ENCODE assay signal across 8 cellular contexts in genomic region chr19:14136509-14137281, GRCh38. TPM values are rescaled to one million over a fixed set of nuclear protein-coding genes. Genes with fewer than 3 reads are reported as not detected.
DNase-seq lines count a peak whose midpoint lies in the region; ATAC-seq and TF ChIP-seq lines count a peak whose summit lies in the region.

Gene ASF1B, minus strand, starts transcription at chr19:14136589. Its CDS starts 133 bp downstream, at chr19:14136456.

- WGBS in liver: under 1% methylated on average over 78 of the region's 78 CpGs

- H3K9ac ChIP-seq in liver (ENCODE audit: low read depth in 1 of 2, low read length in 2 of 2): peak within 1 kb of the TSS; percentile 61 to 74

- no peaks in the 10 kb centered on the region for H3K9me3 ChIP-seq in CD8-positive, alpha-beta T cell (ENCODE audit: low read length)
- H3K9me3 ChIP-seq in liver (ENCODE audit: control insufficient read depth in 4 of 4, low read length in 3 of 4): no peaks in the 10 kb centered on the region

- POLR2A ChIA-PET in CD8-positive, alpha-beta T cell (lab: Charles Lee): interaction anchor here (0.6 to 2.9 kb wide), 31 partner anchors 11 to 381 kb away, joined by 3 to 20 read pairs (median 4); partner anchors contain the start of genes ADGRE5, ADGRL1, DCAF15 and DDX39A
- POLR2A ChIA-PET in activated CD4-positive, alpha-beta memory T cell treated with anti-CD3 and anti-CD28 coated beads for 36 hours (lab: Charles Lee): interaction anchor here (0.7 to 1.7 kb wide), 12 partner anchors 11 to 281 kb away, joined by 3 to 7 read pairs (median 5); partner anchors contain the start of genes ADGRE5, DDX39A, MISP3 and PRKACA

- H3K36me3 ChIP-seq in CD8-positive, alpha-beta T cell (ENCODE audit: insufficient read depth, low read length): no peaks in the 10 kb centered on the region
- H3K36me3 ChIP-seq in liver (ENCODE audit: control insufficient read depth in 4 of 4, insufficient read depth in 3 of 4, low read depth in 1 of 4, low read length in 3 of 4): no peaks in the 10 kb centered on the region

- peak within 1 kb of the TSS; percentile 73 for H3K27ac ChIP-seq in CD8-positive, alpha-beta T cell (ENCODE audit: low read depth, low read length)
- H3K27ac ChIP-seq in dorsolateral prefrontal cortex: peak within 1 kb of the TSS in 58 of 59 donors; percentile 40 to 96 (median 88)
- H3K27ac ChIP-seq in liver (ENCODE audit: low read depth in 1 of 2, low read length in 2 of 2): peak within 1 kb of the TSS; percentile 93 to 99

- peaks cover 10% of the 10 kb centered on the region for H3K36me3 Mint-ChIP-seq in CD8-positive, alpha-beta T cell
- peaks cover 12% of the 10 kb centered on the region for H3K36me3 Mint-ChIP-seq in activated CD4-positive, alpha-beta memory T cell treated with anti-CD3 and anti-CD28 coated beads for 36 hours

- peak; percentile 68 for TF ChIP-seq CTCF in CD8-positive, alpha-beta T cell (IDR thresholded peaks at IDR 0.05)
- TF ChIP-seq CTCF in dorsolateral prefrontal cortex (IDR thresholded peaks at IDR 0.05 in 54 of 56, conservative IDR thresholded peaks at IDR 0.05 in 2 of 56; ENCODE audit: low read depth in 1 of 56, partially characterized antibody in 56 of 56) (peak; percentile 88 to 100 (median 98)), liver (IDR thresholded peaks at IDR 0.05; ENCODE audit: low read depth, low read length, missing input control) (peak; percentile 95)

- H3K4me1 Mint-ChIP-seq in CD8-positive, alpha-beta T cell (ENCODE audit: low read depth): peaks cover 33% of the 10 kb centered on the region
- H3K4me1 Mint-ChIP-seq in activated CD4-positive, alpha-beta memory T cell treated with anti-CD3 and anti-CD28 coated beads for 36 hours (ENCODE audit: low read depth): peaks cover 33% of the 10 kb centered on the region

- H3K27ac Mint-ChIP-seq in CD8-positive, alpha-beta T cell: peak within 1 kb of the TSS; percentile 94
- peak within 1 kb of the TSS; percentile 94 for H3K27ac Mint-ChIP-seq in activated CD4-positive, alpha-beta memory T cell treated with anti-CD3 and anti-CD28 coated beads for 36 hours

- H3K9me3 Mint-ChIP-seq in CD8-positive, alpha-beta T cell: no peaks in the 10 kb centered on the region
- H3K9me3 Mint-ChIP-seq in activated CD4-positive, alpha-beta memory T cell treated with anti-CD3 and anti-CD28 coated beads for 36 hours: no peaks in the 10 kb centered on the region

- H3K27me3 Mint-ChIP-seq in CD8-positive, alpha-beta T cell (ENCODE audit: low read depth): no peaks in the 10 kb centered on the region
- no peaks in the 10 kb centered on the region for H3K27me3 Mint-ChIP-seq in activated CD4-positive, alpha-beta memory T cell treated with anti-CD3 and anti-CD28 coated beads for 36 hours

- peak within 1 kb of the TSS; percentile 91 for H3K4me3 Mint-ChIP-seq in CD8-positive, alpha-beta T cell
- peak within 1 kb of the TSS; percentile 81 for H3K4me3 Mint-ChIP-seq in activated CD4-positive, alpha-beta memory T cell treated with anti-CD3 and anti-CD28 coated beads for 36 hours

- intact Hi-C loops in CD8-positive, alpha-beta T cell (cut with DNase I, micrococcal nuclease): loop anchor here (1.0 to 5.0 kb wide), 22 partner anchors 13 to 392 kb away; partner anchors contain the start of genes PRKACA (in 2 of the 2), RFX1 (in 2 of the 2), ADGRL1 (in 1 of the 2) and DDX39A (in 1 of the 2)
- intact Hi-C loops in activated CD4-positive, alpha-beta memory T cell treated with anti-CD3 and anti-CD28 coated beads for 36 hours (cut with micrococcal nuclease): loop anchor here (1.0 to 5.0 kb wide), 9 partner anchors 19 to 350 kb away; partner anchors contain the start of genes DDX39A and PRKACA
- intact Hi-C loops in dorsolateral prefrontal cortex (cut with DNase I): loop anchor here (1.0 to 5.0 kb wide), 5 partner anchors 18 to 436 kb away; partner anchors contain the start of gene NDUFB7 (in 1 of the 2)

- peaks cover 17% of the 10 kb centered on the region for H3K4me1 ChIP-seq in CD8-positive, alpha-beta T cell (ENCODE audit: insufficient read depth, low read length)
- H3K4me1 ChIP-seq in liver (ENCODE audit: control insufficient read depth in 4 of 4, insufficient read depth in 4 of 4, low read length in 3 of 4): peaks cover 3 to 14% (median 6%) of the 10 kb centered on the region in 4 donors

- TF ChIP-seq RAD21 in liver (IDR thresholded peaks at IDR 0.05): peak; percentile 83 to 95

- no peaks in the 10 kb centered on the region for H3K27me3 ChIP-seq in CD8-positive, alpha-beta T cell (ENCODE audit: insufficient read depth, low read length)
- H3K27me3 ChIP-seq in dorsolateral prefrontal cortex (no peaks in the 10 kb centered on the region), liver (ENCODE audit: control insufficient read depth in 4 of 4, insufficient read depth in 4 of 4, low read length in 3 of 4) (no peaks in the 10 kb centered on the region)

- peak; percentile 80 for ATAC-seq in CD8-positive, alpha-beta T cell
- peak; percentile 76 for ATAC-seq in GM19452 (IDR thresholded peaks at IDR 0.05; ENCODE audit: unreplicated experiment)

- DNase-seq in CD8-positive, alpha-beta T cell: peak; percentile 93 to 99 (median 95)
- peak; percentile 99 for DNase-seq in HK-2 (ENCODE audit: unreplicated experiment)
- DNase-seq in NCI-H82 treated with DMSO at 0.1 percent for 48 hours (lab: John Stamatoyannopoulos, UW; ENCODE audit: unreplicated experiment): peak; percentile 100
- DNase-seq in activated CD4-positive, alpha-beta memory T cell treated with anti-CD3 and anti-CD28 coated beads for 36 hours: peak; percentile 99
- DNase-seq in dorsolateral prefrontal cortex: peak; percentile 96 to 100 (median 99)
- DNase-seq in stimulated activated CD4-positive, alpha-beta T cell treated with anti-CD3 and anti-CD28 coated beads, Interleukin-4, amount 100 ng/mL, for 24 hours: peak; percentile 98

- H3K4me3 ChIP-seq in CD8-positive, alpha-beta T cell (ENCODE audit: low read depth, low read length): peak within 1 kb of the TSS; percentile 79
- H3K4me3 ChIP-seq in dorsolateral prefrontal cortex (peak within 1 kb of the TSS; percentile 56 to 96 (median 83)), liver (ENCODE audit: low read depth in 1 of 3, low read length in 3 of 3) (peak within 1 kb of the TSS; percentile 61 to 83 (median 64))

- CTCF ChIA-PET in CD8-positive, alpha-beta T cell (lab: Charles Lee): interaction anchor here (0.6 to 4.2 kb wide), 61 partner anchors 9 to 427 kb away, joined by 3 to 50 read pairs (median 4); partner anchors contain the start of genes ADGRE5, MISP3 and PTGER1
- CTCF ChIA-PET in activated CD4-positive, alpha-beta memory T cell treated with anti-CD3 and anti-CD28 coated beads for 36 hours (lab: Charles Lee): interaction anchor here (0.6 to 2.8 kb wide), 68 partner anchors 10 to 436 kb away, joined by 3 to 37 read pairs (median 4); partner anchors contain the start of genes ADGRE5, DNAJB1, GIPC1 and MISP3

TF ChIP-seq in liver, 16 proteins besides CTCF, POLR2A, EP300 and RAD21 (continues in another document):
- TF ChIP-seq JUND (IDR thresholded peaks at IDR 0.05) (peak; percentile 49 to 51), HNF4A (conservative IDR thresholded peaks at IDR 0.05) (peak in 1 of 2 donors; percentile 6), FOXA2 (IDR thresholded peaks at IDR 0.05) (peak; percentile 47), NR2F2 (IDR thresholded peaks at IDR 0.05) (no peak), TAF1 (conservative IDR thresholded peaks at IDR 0.05) (peak; percentile 81), FOXA1 (IDR thresholded peaks at IDR 0.05) (peak; percentile 30), SP1 (IDR thresholded peaks at IDR 0.05) (peak; percentile 89), GABPA (IDR thresholded peaks at IDR 0.05 in 1 of 2, conservative IDR thresholded peaks at IDR 0.05 in 1 of 2) (peak; percentile 57 to 88), MAX (IDR thresholded peaks at IDR 0.05) (no peak), ATF3 (IDR thresholded peaks at IDR 0.05) (no peak), ZBTB33 (IDR thresholded peaks at IDR 0.05) (no peak), EGR1 (IDR thresholded peaks at IDR 0.05; ENCODE audit: low read depth in 2 of 2) (peak in 1 of 2 donors; percentile 8)

RNA-seq across cellular contexts. Expression of gene ASF1B, which starts in this region (rescaled TPM):
- total RNA-seq in CD8-positive, alpha-beta T cell: 1 to 10 TPM in 1 of 2 experiments, under 1 TPM in 1; 0.60 to 1.6 TPM
- total RNA-seq in activated CD4-positive, alpha-beta memory T cell treated with anti-CD3 and anti-CD28 coated beads for 36 hours: 10 to 100 TPM; 67.7 to 70.8 TPM
- total RNA-seq in dorsolateral prefrontal cortex (1 to 10 TPM in 13 of 120 experiments, under 1 TPM in 42, not detected in 65; 0.22 to 2.4 (median 0.63) TPM), liver (10 to 100 TPM in 1 of 2 donors, under 1 TPM in 1; 0.25 to 20.5 TPM)
- polyA plus RNA-seq in liver: 1 to 10 TPM in 1 of 2 donors, under 1 TPM in 1; 0.63 to 2.6 TPM

Comparison
In these comparisons a context has a peak if more than half of its experiments do, and no peak if none do; other contexts are left out.
1. Peak in every context shown above with its lines: DNase-seq, ATAC-seq, H3K4me3 ChIP-seq and H3K27ac ChIP-seq.